ENCODE assay signal across 29 cellular contexts in the genomic region with DNA sequence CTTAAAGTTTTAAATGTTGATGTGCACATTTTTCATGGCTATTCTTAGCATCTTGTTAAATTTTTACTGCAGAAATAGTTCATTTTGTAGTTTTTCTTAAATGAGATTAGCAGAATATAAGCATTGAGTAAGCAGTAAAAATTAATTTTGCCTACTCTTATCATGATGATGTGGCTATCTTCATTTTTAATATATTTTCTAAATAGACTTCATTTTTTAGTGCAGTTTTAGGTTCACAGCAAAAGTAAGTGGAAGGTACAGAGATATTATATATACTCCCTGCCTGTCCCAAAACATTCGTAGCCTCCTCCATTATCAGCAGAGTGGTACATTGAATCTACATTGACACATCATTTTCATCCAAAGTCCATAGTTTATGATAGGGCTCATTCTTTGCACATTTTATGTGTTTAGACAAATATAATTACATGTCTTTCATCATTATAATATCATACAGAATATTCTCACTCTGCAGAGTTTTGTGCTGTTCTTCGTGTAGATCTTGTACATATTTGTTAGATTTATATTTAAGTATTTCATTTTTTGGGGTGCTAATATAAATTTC.
"Had no signal": no experiment of that assay in that cellular context is flagged by ENCODE, and none has a peak within 500 bp of the region (broad histone marks: within the 10 kb centered on the region; RNA-seq: fewer than 3 reads in every experiment).

No MANE protein-coding gene starts in this region.

- H3K27ac Mint-ChIP-seq: activated CD8-positive, alpha-beta T cell treated with anti-CD3 and anti-CD28 coated beads for 36 hours; activated naive CD8-positive, alpha-beta T cell; activated T-helper 17 cell treated with anti-CD3 and anti-CD28 coated beads, Interleukin-2, amount 50 U/mL, for 72 hours; WTC11 had no signal

- H3K27me3 Mint-ChIP-seq: activated CD8-positive, alpha-beta T cell treated with anti-CD3 and anti-CD28 coated beads for 36 hours; activated naive CD8-positive, alpha-beta T cell; activated T-helper 17 cell treated with anti-CD3 and anti-CD28 coated beads, Interleukin-2, amount 50 U/mL, for 72 hours had no signal

- H3K4me3 Mint-ChIP-seq: activated CD8-positive, alpha-beta T cell treated with anti-CD3 and anti-CD28 coated beads for 36 hours; activated naive CD8-positive, alpha-beta T cell; activated T-cell treated with anti-CD3 and anti-CD28 coated beads, Interleukin-2, amount 50 U/mL, for 4 hours; activated T-helper 17 cell treated with anti-CD3 and anti-CD28 coated beads, Interleukin-2, amount 50 U/mL, for 72 hours; WTC11 had no signal

- H3K9me3 Mint-ChIP-seq: activated CD8-positive, alpha-beta T cell treated with anti-CD3 and anti-CD28 coated beads for 36 hours; activated T-cell treated with anti-CD3 and anti-CD28 coated beads, Interleukin-2, amount 50 U/mL, for 4 hours; activated T-helper 17 cell treated with anti-CD3 and anti-CD28 coated beads, Interleukin-2, amount 50 U/mL, for 72 hours; WTC11 had no signal

- H3K4me1 ChIP-seq: colonic mucosa had no signal

- H3K27ac ChIP-seq: adrenal gland, body of pancreas, colonic mucosa, gastrocnemius medialis, heart left ventricle, VCaP had no signal

- DNase-seq: activated CD4-positive, alpha-beta T cell treated with anti-CD3 and anti-CD28 coated beads for 48 hours; activated CD4-positive, alpha-beta T cell treated with anti-CD3 and anti-CD28 coated beads, Interleukin-2, amount 50 U/mL, for 1 hour; activated CD4-positive, alpha-beta T cell treated with anti-CD3 and anti-CD28 coated beads, Interleukin-2, amount 50 U/mL, for 48 hours; activated CD8-positive, alpha-beta memory T cell treated with anti-CD3 and anti-CD28 coated beads for 24 hours; activated CD8-positive, alpha-beta T cell treated with anti-CD3 and anti-CD28 coated beads for 36 hours; activated effector memory CD4-positive, alpha-beta T cell treated with Interleukin-2 at 50 U/mL for 16 hours; activated gamma-delta T cell treated with Interleukin-2 at 50 U/mL for 16 hours; activated naive CD4-positive, alpha-beta T cell treated with anti-CD3 and anti-CD28 coated beads, Interleukin-2, amount 50 U/mL, for 16 hours; activated naive CD4-positive, alpha-beta T cell treated with Interleukin-2 at 50 U/mL for 16 hours; activated T-cell treated with anti-CD3 and anti-CD28 coated beads, Interleukin-2, amount 50 U/mL, for 4 hours; adrenal gland; amygdala; aorta; body of pancreas; caudate nucleus; colonic mucosa; effector CD8-positive, alpha-beta T cell; foreskin fibroblast; gastrocnemius medialis; glutamatergic neuron; heart left ventricle; T-helper 2 cell had no signal

- H3K27me3 ChIP-seq: adrenal gland, body of pancreas, colonic mucosa, gastrocnemius medialis, heart left ventricle had no signal

- H3K9me3 ChIP-seq: adrenal gland, body of pancreas, colonic mucosa, gastrocnemius medialis, heart left ventricle had no signal

- H3K36me3 ChIP-seq: adrenal gland, colonic mucosa, gastrocnemius medialis had no signal

- ATAC-seq: activated CD8-positive, alpha-beta T cell treated with anti-CD3 and anti-CD28 coated beads for 36 hours; activated T-cell treated with anti-CD3 and anti-CD28 coated beads, Interleukin-2, amount 50 U/mL, for 4 hours; activated T-helper 17 cell treated with anti-CD3 and anti-CD28 coated beads, Interleukin-2, amount 50 U/mL, for 72 hours; body of pancreas; esophagus mucosa; gastrocnemius medialis; heart left ventricle; WTC11 had no signal

- H3K4me3 ChIP-seq: adrenal gland, body of pancreas, colonic mucosa, gastrocnemius medialis, heart left ventricle had no signal

- FAIRE-seq: endothelial cell of umbilical vein, TTC549 had no signal
